13 cellular contexts compared by ENCODE assay signal in the genomic region with DNA sequence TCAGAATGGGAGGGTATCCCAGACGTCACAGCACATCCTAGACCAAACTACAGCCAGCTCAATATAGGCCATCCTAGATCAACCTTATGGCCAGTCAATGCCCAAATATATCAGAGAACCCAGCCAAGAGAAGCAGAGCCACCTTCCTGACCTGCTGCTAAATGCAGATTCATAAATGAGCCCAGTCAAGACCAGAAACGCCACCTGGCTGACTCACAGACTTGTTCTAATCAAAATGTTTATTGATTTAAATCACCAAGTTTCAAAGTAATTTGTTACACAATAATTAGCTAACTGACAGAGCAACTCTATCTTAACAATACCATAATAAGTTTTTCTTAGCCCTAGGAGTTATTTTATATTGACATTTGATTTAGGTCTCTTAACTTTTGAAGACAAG.
"Had no signal": no experiment of that assay in that cellular context is flagged by ENCODE, and none has a peak within 500 bp of the region (broad histone marks: within the 10 kb centered on the region; RNA-seq: fewer than 3 reads in every experiment).

No MANE protein-coding gene starts in this region.

- DNase-seq: activated CD4-positive, alpha-beta T cell treated with anti-CD3 and anti-CD28 coated beads for 1 hour; activated CD4-positive, alpha-beta T cell treated with anti-CD3 and anti-CD28 coated beads, Interleukin-2, amount 50 U/mL, for 48 hours; activated gamma-delta T cell treated with Interleukin-2 at 50 U/mL for 16 hours; activated T-cell treated with anti-CD3 and anti-CD28 coated beads, Interleukin-2, amount 50 U/mL, for 48 hours; caudate nucleus; effector memory CD4-positive, alpha-beta T cell; kidney; left ventricle myocardium superior; mesendoderm; right cardiac atrium had no signal

- H3K4me2 ChIP-seq: smooth muscle cell had no signal

- H3K27me3 Mint-ChIP-seq: type B pancreatic cell had no signal

- H3K4me3 Mint-ChIP-seq: stimulated activated effector memory CD8-positive, alpha-beta T cell treated with anti-CD3 and anti-CD28 coated beads, Interleukin-12 subunit alpha, Interleukin-12 subunit beta, amount 100 ng/mL, for 72 hours; type B pancreatic cell had no signal

- ATAC-seq: left ventricle myocardium superior; right cardiac atrium; stimulated activated effector memory CD8-positive, alpha-beta T cell treated with anti-CD3 and anti-CD28 coated beads, Interleukin-12 subunit alpha, Interleukin-12 subunit beta, amount 100 ng/mL, for 72 hours had no signal

- H3K4me3 ChIP-seq: smooth muscle cell had no signal

- H3K27ac Mint-ChIP-seq: type B pancreatic cell had no signal
